In genomic region chr7:46215987-46216567, GRCh38 we compare ENCODE assay signal across 15 cellular contexts.
DNase-seq lines count a peak whose midpoint lies in the region; ATAC-seq, FAIRE-seq and TF ChIP-seq lines count a peak whose summit lies in the region.
"Had no signal": no experiment of that assay in that cellular context is flagged by ENCODE, and none has a peak within 500 bp of the region (broad histone marks: within the 10 kb centered on the region; RNA-seq: fewer than 3 reads in every experiment).

No MANE protein-coding gene starts in this region.

- no peak for TF ChIP-seq CTCF in H1 (IDR thresholded peaks at IDR 0.05; ENCODE audit: control extremely low read depth in 1 of 3, insufficient read depth in 1 of 3, low read depth in 1 of 3, low read length in 3 of 3)
- TF ChIP-seq CTCF in lower lobe of right lung (IDR thresholded peaks at IDR 0.05): no peak
- no peak for TF ChIP-seq CTCF in thyroid gland (IDR thresholded peaks at IDR 0.05)
- TF ChIP-seq CTCF in chondrocyte (IDR thresholded peaks at IDR 0.05): no peak

- H3K4me3 Mint-ChIP-seq in chondrocyte (ENCODE audit: unreplicated experiment): no peak overlapping the region
- H3K4me3 Mint-ChIP-seq: activated naive CD4-positive, alpha-beta T cell treated with anti-CD3 and anti-CD28 coated beads, Interleukin-2, amount 10 ng/mL, durations not matched to agents 7 days and 5 days; immature natural killer cell; naive B cell had no signal

- H3K27ac ChIP-seq in H1 (ENCODE audit: low read depth, low read length) (no peak overlapping the region), lower lobe of right lung (no peak overlapping the region), thyroid gland (no peak overlapping the region), mesenchymal stem cell (ENCODE audit: low read length, poor library complexity, severe bottlenecking) (no peak overlapping the region)
- H3K27ac ChIP-seq: Peyer's patch had no signal

- H2BK12ac ChIP-seq in H1 (ENCODE audit: low read depth, low read length) (no peak overlapping the region), mesenchymal stem cell (ENCODE audit: low read length in 2 of 2) (no peak overlapping the region)

- no peaks in the 10 kb centered on the region for H3K23me2 ChIP-seq in H1 (ENCODE audit: low read depth, low read length)

- WGBS in H1 (ENCODE audit: extremely low coverage in 1 of 2, insufficient coverage in 1 of 2, insufficient read length in 1 of 2, insufficient replicate concordance in 2 of 2, low coverage in 1 of 2, low lambda C conversion rate in 2 of 2, missing lambda C conversion rate in 1 of 2), 2 experiments: 85% methylated on average over 15 of the region's 15 CpGs; no CpG with 5 or more reads in 1 of the 2 experiments
- 68 to 78% methylated on average over 13 to 15 of the region's 15 CpGs for WGBS in thyroid gland, 2 donors
- 91% methylated on average over 14 of the region's 15 CpGs for WGBS in mesenchymal stem cell

- H2BK15ac ChIP-seq in H1 (ENCODE audit: low read length) (no peak overlapping the region), mesenchymal stem cell (ENCODE audit: low read depth, poor library complexity, severe bottlenecking) (no peak overlapping the region)

- H3K14ac ChIP-seq in H1 (ENCODE audit: insufficient read length): no peak overlapping the region
- H3K14ac ChIP-seq in mesenchymal stem cell (ENCODE audit: low read length in 2 of 2): no peak overlapping the region

- no peaks in the 10 kb centered on the region for H3K27me3 Mint-ChIP-seq in chondrocyte (ENCODE audit: low read depth)
- H3K27me3 Mint-ChIP-seq: activated naive CD4-positive, alpha-beta T cell treated with anti-CD3 and anti-CD28 coated beads, Interleukin-2, amount 10 ng/mL, durations not matched to agents 7 days and 5 days; naive B cell had no signal

- TF ChIP-seq POLR2A in H1 (IDR thresholded peaks at IDR 0.05; ENCODE audit: control extremely low read depth in 1 of 2, low read depth in 2 of 2, low read length in 2 of 2): no peak
- no peak for TF ChIP-seq POLR2A in thyroid gland (IDR thresholded peaks at IDR 0.05)

- H3K4me1 Mint-ChIP-seq in chondrocyte (ENCODE audit: low read depth): peaks cover 6% of the 10 kb centered on the region
- H3K4me1 Mint-ChIP-seq: activated naive CD4-positive, alpha-beta T cell treated with anti-CD3 and anti-CD28 coated beads, Interleukin-2, amount 10 ng/mL, durations not matched to agents 7 days and 5 days; immature natural killer cell; naive B cell had no signal

- no peaks in the 10 kb centered on the region for H3K36me3 ChIP-seq in H1 (ENCODE audit: control insufficient read depth in 2 of 4, insufficient read depth in 4 of 4, low read length in 3 of 4)
- H3K36me3 ChIP-seq in lower lobe of right lung: no peaks in the 10 kb centered on the region
- H3K36me3 ChIP-seq in thyroid gland: no peaks in the 10 kb centered on the region
- no peaks in the 10 kb centered on the region for H3K36me3 ChIP-seq in mesenchymal stem cell (ENCODE audit: control insufficient read depth in 1 of 2, insufficient read depth in 2 of 2, low read depth in 1 of 2, low read length in 2 of 2)
- H3K36me3 ChIP-seq: Peyer's patch had no signal

- DNase-seq in NCI-H748 (lab: John Stamatoyannopoulos, UW; ENCODE audit: unreplicated experiment) (peak; percentile 30), NCI-H748 treated with DMSO at 0.1 percent for 48 hours (lab: John Stamatoyannopoulos, UW) (no peak), H1 (ENCODE audit: low read depth in 1 of 2, low spot score in 2 of 2) (peak in 1 of 2 experiments; percentile 41), lower lobe of right lung (peak; percentile 52), thyroid gland (peak; percentile 14 to 21), mesenchymal stem cell (no peak), chondrocyte (ENCODE audit: low spot score) (no peak)
- DNase-seq: activated naive CD4-positive, alpha-beta T cell treated with anti-CD3 and anti-CD28 coated beads, Interleukin-2, amount 10 ng/mL, durations not matched to agents 7 days and 5 days; immature natural killer cell; naive B cell; NCI-H226; T1000 had no signal

- H3K9me3 ChIP-seq in H1 (ENCODE audit: insufficient read depth in 2 of 2, low read depth in 1 of 2, low read length in 1 of 2): no peaks in the 10 kb centered on the region
- H3K9me3 ChIP-seq in lower lobe of right lung: no peaks in the 10 kb centered on the region
- no peaks in the 10 kb centered on the region for H3K9me3 ChIP-seq in thyroid gland
- no peaks in the 10 kb centered on the region for H3K9me3 ChIP-seq in mesenchymal stem cell (ENCODE audit: control insufficient read depth, low read length)
- H3K9me3 ChIP-seq: Peyer's patch had no signal

- H3K27me3 ChIP-seq in H1 (replicated peaks in 1 of 4; ENCODE audit: control insufficient read depth in 3 of 4, extremely low read depth in 1 of 4, insufficient read depth in 3 of 4, low read length in 3 of 4): no peaks in the 10 kb centered on the region
- no peaks in the 10 kb centered on the region for H3K27me3 ChIP-seq in lower lobe of right lung (ENCODE audit: low read depth)
- H3K27me3 ChIP-seq in thyroid gland: no peaks in the 10 kb centered on the region
- peaks cover 0 to 11% of the 10 kb centered on the region in 2 experiments for H3K27me3 ChIP-seq in mesenchymal stem cell (ENCODE audit: control insufficient read depth in 1 of 2, insufficient read depth in 1 of 2, low read length in 2 of 2)
- H3K27me3 ChIP-seq: Peyer's patch had no signal

- no peak overlapping the region for H3K4me3 ChIP-seq in H1 (ENCODE audit: extremely low read depth in 1 of 4, insufficient read depth in 2 of 4, low read depth in 3 of 4, low read length in 4 of 4)
- no peak overlapping the region for H3K4me3 ChIP-seq in lower lobe of right lung
- no peak overlapping the region for H3K4me3 ChIP-seq in thyroid gland (replicated peaks in 1 of 3)
- H3K4me3 ChIP-seq in mesenchymal stem cell (ENCODE audit: insufficient read depth in 1 of 2, low read depth in 1 of 2, low read length in 2 of 2): no peak overlapping the region
- H3K4me3 ChIP-seq: Peyer's patch had no signal

- FAIRE-seq in H1 (lab: Jason Lieb, UNC): no peak
- FAIRE-seq: A204.1 had no signal

- H2BK20ac ChIP-seq in H1 (ENCODE audit: low read length): no peak overlapping the region

- H2AK5ac ChIP-seq in H1 (ENCODE audit: low read depth, low read length) (no peak overlapping the region), mesenchymal stem cell (ENCODE audit: low read length, severe bottlenecking) (no peak overlapping the region)

- H2BK5ac ChIP-seq in H1 (ENCODE audit: low read depth, low read length) (no peak overlapping the region), mesenchymal stem cell (ENCODE audit: low read depth, low read length, poor library complexity, severe bottlenecking) (no peak overlapping the region)

- no peaks in the 10 kb centered on the region; a peak in 1 of 7 replicates for H3K4me1 ChIP-seq in H1 (replicated peaks in 1 of 4; ENCODE audit: control insufficient read depth in 3 of 4, insufficient read depth in 4 of 4, low read length in 3 of 4)
- no peaks in the 10 kb centered on the region for H3K4me1 ChIP-seq in lower lobe of right lung
- no peaks in the 10 kb centered on the region for H3K4me1 ChIP-seq in thyroid gland
- H3K4me1 ChIP-seq in mesenchymal stem cell (ENCODE audit: control insufficient read depth, insufficient read depth, low read depth, low read length): peaks cover 4% of the 10 kb centered on the region
- H3K4me1 ChIP-seq: Peyer's patch had no signal

- no peak overlapping the region for H3K56ac ChIP-seq in H1 (replicated peaks; ENCODE audit: insufficient read length, low read depth, low read length)

- H3K23ac ChIP-seq in H1 (ENCODE audit: insufficient read length): no peak overlapping the region
- H3K23ac ChIP-seq in mesenchymal stem cell (ENCODE audit: low read length in 2 of 2): no peak overlapping the region

- H4K8ac ChIP-seq in H1 (ENCODE audit: extremely low read depth, insufficient read depth, low read length): no peak overlapping the region
- H4K8ac ChIP-seq in mesenchymal stem cell (ENCODE audit: low read length): no peak overlapping the region

- no peak for TF ChIP-seq RAD21 in H1 (IDR thresholded peaks at IDR 0.05 in 1 of 2, conservative IDR thresholded peaks at IDR 0.05 in 1 of 2; ENCODE audit: low read depth in 2 of 2, low read length in 2 of 2)

- H4K20me1 ChIP-seq in H1 (replicated peaks in 1 of 2; ENCODE audit: control insufficient read depth in 1 of 2, insufficient read depth in 2 of 2, low read length in 2 of 2): no peaks in the 10 kb centered on the region

- H3K9ac ChIP-seq in H1 (replicated peaks in 1 of 4; ENCODE audit: extremely low read depth in 1 of 4, low read depth in 3 of 4, low read length in 3 of 4) (no peak overlapping the region), mesenchymal stem cell (ENCODE audit: low read length) (no peak overlapping the region)

- H3K79me1 ChIP-seq in H1 (ENCODE audit: low read depth, low read length): no peaks in the 10 kb centered on the region
- H3K79me1 ChIP-seq in mesenchymal stem cell (replicated peaks; ENCODE audit: low read length, poor library complexity, severe bottlenecking): no peaks in the 10 kb centered on the region

- no peak overlapping the region for H4K5ac ChIP-seq in H1 (ENCODE audit: insufficient read length, low read depth, low read length)

- TF ChIP-seq EP300 in H1 (IDR thresholded peaks at IDR 0.05; ENCODE audit: borderline replicate concordance in 1 of 2, low read depth in 2 of 2, low read length in 2 of 2): no peak

- H3K79me2 ChIP-seq in H1 (ENCODE audit: control insufficient read depth in 1 of 2, insufficient read depth in 2 of 2, low read length in 2 of 2): no peaks in the 10 kb centered on the region

- POLR2A ChIA-PET in H1 (lab: Charles Lee; ENCODE audit: partially characterized antibody): no interaction called here

- no peak overlapping the region for H3K4ac ChIP-seq in H1 (replicated peaks; ENCODE audit: insufficient read length, low read depth, low read length)
- no peak overlapping the region for H3K4ac ChIP-seq in mesenchymal stem cell (ENCODE audit: low read depth in 1 of 2, low read length in 2 of 2)

- H3K4me2 ChIP-seq in H1 (ENCODE audit: insufficient read depth in 1 of 2, low read depth in 2 of 2, low read length in 2 of 2) (no peak overlapping the region), mesenchymal stem cell (ENCODE audit: low read length, poor library complexity, severe bottlenecking) (no peak overlapping the region)

- no peaks in the 10 kb centered on the region for H3K9me3 Mint-ChIP-seq in chondrocyte (ENCODE audit: low read depth)

- no peak overlapping the region for H3K18ac ChIP-seq in H1 (ENCODE audit: extremely low read depth, low read length)
- no peak overlapping the region for H3K18ac ChIP-seq in mesenchymal stem cell (ENCODE audit: low read depth in 1 of 2, low read length in 2 of 2)

- H3K36me3 Mint-ChIP-seq in chondrocyte (ENCODE audit: low read depth): no peaks in the 10 kb centered on the region
- H3K36me3 Mint-ChIP-seq: activated naive CD4-positive, alpha-beta T cell treated with anti-CD3 and anti-CD28 coated beads, Interleukin-2, amount 10 ng/mL, durations not matched to agents 7 days and 5 days; immature natural killer cell; naive B cell had no signal

- H3K27ac Mint-ChIP-seq in chondrocyte (ENCODE audit: unreplicated experiment): no peak overlapping the region
- H3K27ac Mint-ChIP-seq: activated naive CD4-positive, alpha-beta T cell treated with anti-CD3 and anti-CD28 coated beads, Interleukin-2, amount 10 ng/mL, durations not matched to agents 7 days and 5 days; immature natural killer cell had no signal

- H4K91ac ChIP-seq in H1 (replicated peaks; ENCODE audit: insufficient read length, low read length): no peak overlapping the region
- no peak overlapping the region for H4K91ac ChIP-seq in mesenchymal stem cell (ENCODE audit: low read length)

- H2AFZ ChIP-seq in H1 (ENCODE audit: low read length): 0 out of 2 replicates have a peak overlapping the region, but pooled peaks have one; percentile 41
- no peak overlapping the region for H2AFZ ChIP-seq in mesenchymal stem cell (ENCODE audit: low read depth, low read length)

- no peak overlapping the region for H2BK120ac ChIP-seq in H1 (replicated peaks; ENCODE audit: low read depth, low read length)
- no peak overlapping the region for H2BK120ac ChIP-seq in mesenchymal stem cell (ENCODE audit: low read depth, low read length)

- CTCF ChIA-PET in H1 (lab: Charles Lee; ENCODE audit: partially characterized antibody): interaction anchor here (1.0 to 1.4 kb wide), 3 partner anchors 34 to 295 kb away, joined by 3 to 5 read pairs (median 3); partner anchors contain the start of gene IGFBP3

- intact Hi-C loops in lower lobe of right lung (cut with DNase I): no loop called here
- intact Hi-C loops in thyroid gland (cut with DNase I): no loop called here

- ATAC-seq in lower lobe of right lung: peak; percentile 74 to 81
- ATAC-seq in HG02840 (IDR thresholded peaks at IDR 0.05; ENCODE audit: low FRiP score, unreplicated experiment): no peak

Comparison
In these comparisons a context has a peak if more than half of its experiments do, and no peak if none do; other contexts are left out.
1. DNase-seq: peak in NCI-H748 (single experiment), lower lobe of right lung (single experiment) and thyroid gland (2 of 2); none in NCI-H748 treated with DMSO at 0.1 percent for 48 hours (single experiment), mesenchymal stem cell (single experiment) and chondrocyte (single experiment).